In genomic region chr2:120118471-120118870, GRCh38 we compare ENCODE assay signal across 24 cellular contexts.
A peak's percentile ranks its signal among the peaks of the same experiment; 100 is the strongest.
DNase-seq lines count a peak whose midpoint lies in the region; ATAC-seq, FAIRE-seq and TF ChIP-seq lines count a peak whose summit lies in the region.
"Had no signal": no experiment of that assay in that cellular context is flagged by ENCODE, and none has a peak within 500 bp of the region (broad histone marks: within the 10 kb centered on the region; RNA-seq: fewer than 3 reads in every experiment).

No MANE protein-coding gene starts in this region.

- H3K4me3 ChIP-seq in BE2C (ENCODE audit: low read depth, low read length) = no peak overlapping the region
- H3K4me3 ChIP-seq in K562 = no peak overlapping the region
- H3K4me3 ChIP-seq in mesendoderm (ENCODE audit: low read length) = no peak overlapping the region
- H3K4me3 ChIP-seq: A549; BLaER1 treated with 17β-estradiol and CSF1 and Interleukin-3, amounts not matched to agents 10 nM and 100 nM; GM12878 had no signal

- peak; percentile 19 for DNase-seq in BE2C
- no peak for DNase-seq in K562 (ENCODE audit: extremely low read depth in 1 of 4, low spot score in 3 of 4)
- DNase-seq in mesendoderm = no peak
- no peak for DNase-seq in stimulated activated naive CD4-positive, alpha-beta T cell (lab: John Stamatoyannopoulos, UW)
- DNase-seq: CD4-positive, alpha-beta memory T cell; CD4-positive, CD25-positive, alpha-beta regulatory T cell; CD8-positive, alpha-beta memory T cell; COR-L47; DMS 273 treated with DMSO at 0.1 percent for 48 hours; DMS153; DMS53; DMS79; DND-41; EL; GDM1 had no signal

- H3K27ac ChIP-seq in K562 (ENCODE audit: extremely low read depth, low read depth, low read length) (no peak overlapping the region), mesendoderm (ENCODE audit: low read depth, low read length) (no peak overlapping the region)
- H3K27ac ChIP-seq: 22Rv1; A549; BLaER1 treated with 17β-estradiol and CSF1 and Interleukin-3, amounts not matched to agents 10 nM and 100 nM; C4-2B had no signal

- H3K27me3 ChIP-seq in BE2C = no peaks in the 10 kb centered on the region
- no peaks in the 10 kb centered on the region for H3K27me3 ChIP-seq in K562 (ENCODE audit: control insufficient read depth in 2 of 2, insufficient read depth in 2 of 2, low read length in 2 of 2)
- H3K27me3 ChIP-seq in mesendoderm (ENCODE audit: insufficient read depth, low read length, poor library complexity) = no peaks in the 10 kb centered on the region

- in situ Hi-C loops in K562 (cut with MboI) = loop anchor here (10.0 kb wide), 1 partner anchor 196 kb away; no protein-coding TSS in a partner anchor

- peak overlapping the region; percentile 76 for H4K8ac ChIP-seq in mesendoderm (ENCODE audit: low read depth, low read length)

- H3K4ac ChIP-seq in mesendoderm (ENCODE audit: low read depth, low read length) = no peak overlapping the region

- no peak for FAIRE-seq in K562 (lab: Jason Lieb, UNC)
- FAIRE-seq: A549, GM12878, GM12892, GM18507 had no signal

- CTCF ChIA-PET in K562 (lab: Yijun Ruan, JAX; ENCODE audit: low intra/inter-chr PET ratio) = no interaction called here

- H3K18ac ChIP-seq in mesendoderm (ENCODE audit: low read length) = no peak overlapping the region

- H3K79me2 ChIP-seq in K562 (ENCODE audit: control insufficient read depth, insufficient read depth, low read length) (no peaks in the 10 kb centered on the region), mesendoderm (ENCODE audit: control insufficient read depth, insufficient read depth, low read length) (no peaks in the 10 kb centered on the region)

- POLR2A ChIA-PET in K562 (lab: Yijun Ruan, JAX) = no interaction called here

- H4K20me1 ChIP-seq in K562 (replicated peaks; ENCODE audit: control insufficient read depth, insufficient read depth, low read length) = no peaks in the 10 kb centered on the region
- H4K20me1 ChIP-seq: BLaER1 treated with 17β-estradiol and CSF1 and Interleukin-3, amounts not matched to agents 10 nM and 100 nM had no signal

- H3K9me3 ChIP-seq in BE2C (no peaks in the 10 kb centered on the region), K562 (replicated peaks; ENCODE audit: control insufficient read depth, insufficient read depth, low read depth, low read length) (no peaks in the 10 kb centered on the region)
- H3K9me3 ChIP-seq: A549 had no signal

- no peak for TF ChIP-seq EP300 in K562 (IDR thresholded peaks at IDR 0.05; ENCODE audit: low read length)

- TF ChIP-seq POLR2A in K562 (conservative IDR thresholded peaks at IDR 0.05) = no peak

- H3K4me1 ChIP-seq in BE2C (peaks cover 5% of the 10 kb centered on the region), K562 (replicated peaks in 1 of 2; ENCODE audit: control insufficient read depth in 2 of 2, insufficient read depth in 2 of 2, low read length in 2 of 2) (no peaks in the 10 kb centered on the region), mesendoderm (ENCODE audit: control insufficient read depth, low read depth, low read length) (no peaks in the 10 kb centered on the region)
- H3K4me1 ChIP-seq: A549; BLaER1 treated with 17β-estradiol and CSF1 and Interleukin-3, amounts not matched to agents 10 nM and 100 nM had no signal

- H3K9me1 ChIP-seq in K562 (ENCODE audit: control insufficient read depth, insufficient read depth, low read length) = no peaks in the 10 kb centered on the region

- H2AK5ac ChIP-seq in mesendoderm (ENCODE audit: low read length) = no peak overlapping the region

- H4K5ac ChIP-seq in mesendoderm (ENCODE audit: low read length) = no peak overlapping the region

- no peak for TF ChIP-seq RAD21 in K562 (CRISPR knock-in tag; conservative IDR thresholded peaks at IDR 0.05 in 1 of 2, IDR thresholded peaks at IDR 0.05 in 1 of 2)

- WGBS in K562 (ENCODE audit: insufficient coverage, low coverage, missing lambda C conversion rate) = 51% methylated on average over 3 of the region's 4 CpGs
- WGBS in mesendoderm (ENCODE audit: extremely low coverage, insufficient coverage, low lambda C conversion rate) = no CpG with 5 or more reads among the region's 4 CpGs

- no peaks in the 10 kb centered on the region for H3K79me1 ChIP-seq in mesendoderm (ENCODE audit: low read length)

- H2BK5ac ChIP-seq in mesendoderm (ENCODE audit: low read length) = no peak overlapping the region

- H3K4me2 ChIP-seq in K562 (ENCODE audit: insufficient read depth, low read length) = no peak overlapping the region
- no peak overlapping the region for H3K4me2 ChIP-seq in mesendoderm (ENCODE audit: low read length)
- H3K4me2 ChIP-seq: A549; BLaER1 treated with 17β-estradiol and CSF1 and Interleukin-3, amounts not matched to agents 10 nM and 100 nM had no signal

- ATAC-seq in K562 = no peak
- ATAC-seq in HG03432 (IDR thresholded peaks at IDR 0.05; ENCODE audit: unreplicated experiment) = no peak
- no peak for ATAC-seq in GM19395 (IDR thresholded peaks at IDR 0.05; ENCODE audit: unreplicated experiment)
- ATAC-seq: A549, GM12878 had no signal

- intact Hi-C loops in K562 (cut with micrococcal nuclease) = no loop called here

- BruUV-seq in K562 (replicated peaks; lab: Mats Ljungman, UMichigan) = no TSS peak

- no peak overlapping the region for H2BK15ac ChIP-seq in mesendoderm (replicated peaks; ENCODE audit: low read depth)

- no peak overlapping the region for H3K56ac ChIP-seq in mesendoderm (ENCODE audit: low read length)

- no peak overlapping the region for H2AFZ ChIP-seq in K562 (ENCODE audit: low read depth, low read length)

- H3K36me3 ChIP-seq in BE2C = no peaks in the 10 kb centered on the region
- no peaks in the 10 kb centered on the region for H3K36me3 ChIP-seq in K562 (ENCODE audit: control insufficient read depth, insufficient read depth, low read length)
- H3K36me3 ChIP-seq in mesendoderm (ENCODE audit: control insufficient read depth, insufficient read depth, low read length) = no peaks in the 10 kb centered on the region

- no peak overlapping the region for H2BK120ac ChIP-seq in mesendoderm (ENCODE audit: low read depth, low read length)

- no peak for TF ChIP-seq CTCF in BE2C (IDR thresholded peaks at IDR 0.05; ENCODE audit: low read depth, low read length)
- TF ChIP-seq CTCF in K562 (IDR thresholded peaks at IDR 0.05 in 2 of 3, conservative IDR thresholded peaks at IDR 0.05 in 1 of 3; ENCODE audit: insufficient read depth in 2 of 3, low read depth in 1 of 3, low read length in 3 of 3) = no peak

- H3K9ac ChIP-seq in K562 (ENCODE audit: insufficient read depth in 1 of 2, low read depth in 2 of 2, low read length in 2 of 2) (no peak overlapping the region), mesendoderm (ENCODE audit: low read length) (no peak overlapping the region)
- H3K9ac ChIP-seq: BLaER1 treated with 17β-estradiol and CSF1 and Interleukin-3, amounts not matched to agents 10 nM and 100 nM had no signal

- no peak overlapping the region for H3K23ac ChIP-seq in mesendoderm (ENCODE audit: low read length)

TF ChIP-seq in K562, 482 proteins besides CTCF, POLR2A, EP300 and RAD21:
- TF ChIP-seq BRD4 (IDR thresholded peaks at IDR 0.05) (no peak), ZNF146 (CRISPR knock-in tag; IDR thresholded peaks at IDR 0.05; ENCODE audit: unreplicated experiment) (peak; percentile 82)
